Comparison of ENCODE assay signal across 23 cellular contexts in the genomic region with DNA sequence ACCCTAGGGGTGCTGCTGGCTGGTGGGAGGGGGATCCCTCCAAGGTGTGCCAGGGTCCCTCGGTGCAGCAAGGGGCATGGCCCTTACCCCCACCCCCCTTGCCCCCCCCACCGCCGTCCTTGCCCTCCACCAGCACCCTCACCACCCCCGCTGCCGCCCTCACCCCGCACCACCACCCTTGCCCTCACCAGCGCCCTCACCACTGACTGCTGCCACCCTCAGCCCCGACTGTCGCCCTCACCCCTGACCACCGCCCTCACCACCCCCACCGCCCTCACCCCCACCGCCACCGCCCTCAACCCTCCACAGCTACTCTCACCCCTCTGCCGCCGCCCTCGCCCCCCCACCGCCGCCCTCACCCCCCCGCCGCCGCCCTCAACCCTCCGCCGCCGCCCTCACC.
"Had no signal": no experiment of that assay in that cellular context is flagged by ENCODE, and none has a peak within 500 bp of the region (broad histone marks: within the 10 kb centered on the region; RNA-seq: fewer than 3 reads in every experiment).

No MANE protein-coding gene starts in this region.

- H3K4me3 ChIP-seq: colonic mucosa, coronary artery, dorsolateral prefrontal cortex, esophagus muscularis mucosa, esophagus squamous epithelium, gastrocnemius medialis, gastroesophageal sphincter had no signal

- H3K4me1 Mint-ChIP-seq: endodermal cell had no signal

- H3K4me1 ChIP-seq: esophagus squamous epithelium, foreskin keratinocyte, gastrocnemius medialis, gastroesophageal sphincter had no signal

- H3K27ac Mint-ChIP-seq: dendritic cell treated with granulocyte-macrophage colony-stimulating factor and Interleukin-4, amounts not matched to agents 40 ng/mL and 50 ng/mL, for 4 days; effector memory CD8-positive, alpha-beta T cell; endodermal cell had no signal

- H3K27me3 ChIP-seq: colonic mucosa had no signal

- DNase-seq: colonic mucosa; cortex of kidney; dermis blood vessel endothelial cell; dorsolateral prefrontal cortex; effector CD4-positive, alpha-beta T cell; effector CD8-positive, alpha-beta T cell; effector memory CD4-positive, alpha-beta T cell; effector memory CD8-positive, alpha-beta T cell; endodermal cell; erythroblast; esophagus squamous epithelium; foreskin fibroblast; foreskin keratinocyte; foreskin melanocyte; gastrocnemius medialis; glutamatergic neuron; head of caudate nucleus had no signal

- H3K27ac ChIP-seq: colonic mucosa, coronary artery, dorsolateral prefrontal cortex, epithelial cell of prostate, esophagus muscularis mucosa, esophagus squamous epithelium, foreskin keratinocyte, gastrocnemius medialis, gastroesophageal sphincter had no signal

- H3K9me3 Mint-ChIP-seq: dendritic cell treated with granulocyte-macrophage colony-stimulating factor and Interleukin-4, amounts not matched to agents 40 ng/mL and 50 ng/mL, for 4 days; effector memory CD8-positive, alpha-beta T cell had no signal

- H3K9me3 ChIP-seq: colonic mucosa, esophagus muscularis mucosa, esophagus squamous epithelium, gastrocnemius medialis, gastroesophageal sphincter had no signal

- H3K36me3 ChIP-seq: colonic mucosa, esophagus muscularis mucosa, esophagus squamous epithelium, gastrocnemius medialis, gastroesophageal sphincter had no signal

- ATAC-seq: effector memory CD8-positive, alpha-beta T cell; esophagus mucosa; foreskin keratinocyte; gastrocnemius medialis; gastroesophageal sphincter had no signal

- H3K4me3 Mint-ChIP-seq: dendritic cell treated with granulocyte-macrophage colony-stimulating factor and Interleukin-4, amounts not matched to agents 40 ng/mL and 50 ng/mL, for 4 days; effector memory CD8-positive, alpha-beta T cell; endodermal cell had no signal
